ENCODE assay signal across 1 cellular context in genomic region chr16:65579050-65579449, GRCh38.
A peak's percentile ranks its signal among the peaks of the same experiment; 100 is the strongest.
TF ChIP-seq lines count a peak whose summit lies in the region.

No MANE protein-coding gene starts in this region.

TF ChIP-seq in H1, 55 proteins besides CTCF, POLR2A, EP300 and RAD21 (continued from another document):
- TF ChIP-seq MAX (IDR thresholded peaks at IDR 0.05): peak; percentile 55
